31 cellular contexts compared by ENCODE assay signal in the genomic region with DNA sequence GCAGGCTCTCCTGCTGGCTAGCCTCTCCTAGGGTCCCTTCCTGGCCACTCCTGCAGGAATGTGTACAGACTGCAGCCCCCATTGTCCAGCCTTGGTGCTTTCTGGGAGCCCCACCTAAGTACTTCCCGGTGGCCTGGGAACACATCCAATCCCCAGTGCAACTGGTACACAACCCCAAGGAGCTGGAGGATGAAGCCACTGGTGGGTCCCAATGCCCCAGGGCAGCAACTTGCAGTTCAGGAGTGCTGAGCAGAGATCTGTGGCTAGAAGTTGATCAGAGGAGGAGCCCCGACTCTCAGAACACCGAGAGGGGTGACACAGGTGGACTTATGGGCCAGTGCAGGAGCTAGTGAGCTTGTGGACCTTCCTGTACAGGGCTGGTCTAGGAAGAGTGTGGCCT.
"Had no signal": no experiment of that assay in that cellular context is flagged by ENCODE, and none has a peak within 500 bp of the region (broad histone marks: within the 10 kb centered on the region; RNA-seq: fewer than 3 reads in every experiment).

No MANE protein-coding gene starts in this region.

- H3K36me3 Mint-ChIP-seq: brain had no signal

- H3K4me3 Mint-ChIP-seq: activated B cell treated with CpG ODN at 0.5 μM for 24 hours; activated CD4-positive, alpha-beta memory T cell treated with anti-CD3 and anti-CD28 coated beads for 36 hours; activated naive CD4-positive, alpha-beta T cell treated with anti-CD3 and anti-CD28 coated beads, Interleukin-2, amount 10 ng/mL, durations not matched to agents 7 days and 5 days; activated naive CD8-positive, alpha-beta T cell; activated naive CD8-positive, alpha-beta T cell treated with anti-CD3 and anti-CD28 coated beads, Interleukin-2, amount 50 U/mL, for 24 hours; activated T-cell treated with anti-CD3 and anti-CD28 coated beads, Interleukin-2, amount 50 U/mL, for 4 hours; brain had no signal

- H3K27ac Mint-ChIP-seq: activated B cell treated with CpG ODN at 0.5 μM for 24 hours; activated CD4-positive, alpha-beta memory T cell treated with anti-CD3 and anti-CD28 coated beads for 36 hours; activated naive CD4-positive, alpha-beta T cell treated with anti-CD3 and anti-CD28 coated beads, Interleukin-2, amount 10 ng/mL, durations not matched to agents 7 days and 5 days; activated naive CD8-positive, alpha-beta T cell; activated naive CD8-positive, alpha-beta T cell treated with anti-CD3 and anti-CD28 coated beads, Interleukin-2, amount 50 U/mL, for 24 hours; brain had no signal

- H3K27ac ChIP-seq: PC-9, VCaP had no signal

- H3K4me3 ChIP-seq: K562, PC-9 had no signal

- ATAC-seq: activated naive CD8-positive, alpha-beta T cell treated with anti-CD3 and anti-CD28 coated beads, Interleukin-2, amount 50 U/mL, for 24 hours; activated T-cell treated with anti-CD3 and anti-CD28 coated beads, Interleukin-2, amount 50 U/mL, for 4 hours; K562 had no signal

- H2AFZ ChIP-seq: PC-9 had no signal

- H3K4me2 ChIP-seq: PC-9 had no signal

- H3K9me3 Mint-ChIP-seq: activated B cell treated with CpG ODN at 0.5 μM for 24 hours had no signal

- H3K4me1 Mint-ChIP-seq: activated B cell treated with CpG ODN at 0.5 μM for 24 hours; activated naive CD8-positive, alpha-beta T cell treated with anti-CD3 and anti-CD28 coated beads, Interleukin-2, amount 50 U/mL, for 24 hours; brain had no signal

- DNase-seq: activated B cell treated with CpG ODN at 0.5 μM for 24 hours; activated CD4-positive, alpha-beta memory T cell treated with anti-CD3 and anti-CD28 coated beads for 36 hours; activated CD4-positive, alpha-beta T cell treated with anti-CD3 and anti-CD28 coated beads for 4 hours; activated CD4-positive, alpha-beta T cell treated with anti-CD3 and anti-CD28 coated beads, Interleukin-2, amount 50 U/mL, for 1 hour; activated CD4-positive, CD25-positive, alpha-beta regulatory T cell treated with anti-CD3 and anti-CD28 coated beads, Interleukin-2, amount 50 U/mL, for 72 hours; activated CD8-positive, alpha-beta memory T cell treated with anti-CD3 and anti-CD28 coated beads, Interleukin-2, amount 50 U/mL, for 4 hours; activated effector memory CD4-positive, alpha-beta T cell treated with Interleukin-2 at 50 U/mL for 16 hours; activated naive CD4-positive, alpha-beta T cell treated with anti-CD3 and anti-CD28 coated beads, Interleukin-2, amount 10 ng/mL, durations not matched to agents 7 days and 5 days; activated naive CD8-positive, alpha-beta T cell treated with anti-CD3 and anti-CD28 coated beads, Interleukin-2, amount 50 U/mL, for 24 hours; activated T-cell treated with anti-CD3 and anti-CD28 coated beads for 4 hours; activated T-cell treated with anti-CD3 and anti-CD28 coated beads, Interleukin-2, amount 50 U/mL, for 4 hours; anterior cingulate cortex; central memory CD4-positive, alpha-beta T cell; NCI-H1105 treated with DMSO at 0.1 percent for 48 hours; NCI-H1436; NCI-H1694; NCI-H1930; NCI-H2081 treated with DMSO at 0.1 percent for 48 hours; NCI-H345; NCI-H524 treated with DMSO at 0.1 percent for 48 hours; NK-92 treated with Interleukin-12 subunit alpha and Interleukin-12 subunit beta, amount 100 ng/mL, for 24 hours; PC-9; SIG-M5; SW 1271; T-helper 1 cell; T-helper 2 cell; T-helper 9 cell had no signal

- H3K27me3 Mint-ChIP-seq: activated B cell treated with CpG ODN at 0.5 μM for 24 hours; activated CD4-positive, alpha-beta memory T cell treated with anti-CD3 and anti-CD28 coated beads for 36 hours; activated naive CD4-positive, alpha-beta T cell treated with anti-CD3 and anti-CD28 coated beads, Interleukin-2, amount 10 ng/mL, durations not matched to agents 7 days and 5 days; activated naive CD8-positive, alpha-beta T cell; activated naive CD8-positive, alpha-beta T cell treated with anti-CD3 and anti-CD28 coated beads, Interleukin-2, amount 50 U/mL, for 24 hours had no signal
